In the genomic region with DNA sequence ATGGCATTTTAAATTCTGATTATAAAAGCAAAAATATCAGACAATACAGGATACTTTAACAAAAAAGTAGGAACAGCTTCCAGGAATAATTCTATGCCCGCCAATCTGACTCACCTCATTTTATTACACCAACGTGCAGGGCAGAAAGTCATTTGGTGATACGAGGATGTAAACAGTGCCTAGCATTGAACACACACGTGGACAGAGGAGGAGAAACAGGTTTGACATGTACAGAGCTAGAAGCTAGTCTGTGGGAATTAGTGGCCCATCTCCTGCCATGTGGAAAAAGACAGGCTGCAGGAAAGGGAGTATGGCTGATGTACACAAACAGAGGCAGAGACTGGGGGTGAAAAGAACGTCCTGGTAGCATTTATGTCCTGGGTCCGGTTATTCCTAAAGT, we compare ENCODE assay signal across 19 cellular contexts. TPM values are rescaled to one million over a fixed set of nuclear protein-coding genes. Genes with fewer than 3 reads are reported as not detected.
DNase-seq lines count a peak whose midpoint lies in the region; ATAC-seq and TF ChIP-seq lines count a peak whose summit lies in the region.
"Had no signal": no experiment of that assay in that cellular context is flagged by ENCODE, and none has a peak within 500 bp of the region (broad histone marks: within the 10 kb centered on the region; RNA-seq: fewer than 3 reads in every experiment).

No MANE protein-coding gene starts in this region.

- no peak for TF ChIP-seq EP300 in suprapubic skin (IDR thresholded peaks at IDR 0.05)

- CTCF ChIA-PET in MCF 10A (lab: Yijun Ruan, JAX) = interaction anchor here (1.8 kb wide), 1 partner anchor 36 kb away, joined by 5 read pairs; a partner anchor contains a TSS

- H3K27ac Mint-ChIP-seq in MCF 10A (ENCODE audit: low read depth, unreplicated experiment) = no peak overlapping the region
- H3K27ac Mint-ChIP-seq: activated CD4-positive, alpha-beta T cell treated with anti-CD3 and anti-CD28 coated beads, Interleukin-2, amount 10 ng/mL, durations not matched to agents 24 days and 14 days had no signal

- H3K36me3 Mint-ChIP-seq in MCF 10A (ENCODE audit: insufficient read depth, unreplicated experiment) = no peaks in the 10 kb centered on the region

- POLR2A ChIA-PET in MCF 10A (lab: Yijun Ruan, JAX) = interaction anchor here (0.5 to 2.7 kb wide), 3 partner anchors 8 to 272 kb away, joined by 3 to 16 read pairs (median 5); no protein-coding TSS in a partner anchor

- H3K4me1 Mint-ChIP-seq in MCF 10A (ENCODE audit: insufficient read depth, unreplicated experiment) = peaks cover 9% of the 10 kb centered on the region
- H3K4me1 Mint-ChIP-seq: activated CD4-positive, alpha-beta T cell treated with anti-CD3 and anti-CD28 coated beads, Interleukin-2, amount 10 ng/mL, durations not matched to agents 24 days and 14 days had no signal

- TF ChIP-seq CTCF in MCF 10A (IDR thresholded peaks at IDR 0.05; ENCODE audit: unreplicated experiment) (no peak), suprapubic skin (IDR thresholded peaks at IDR 0.05) (no peak)

- H3K9me3 ChIP-seq in suprapubic skin = no peaks in the 10 kb centered on the region
- H3K9me3 ChIP-seq: gastroesophageal sphincter, uterus had no signal

- H3K27me3 ChIP-seq in suprapubic skin = no peaks in the 10 kb centered on the region
- H3K27me3 ChIP-seq: gastroesophageal sphincter, uterus had no signal

- peak overlapping the region; percentile 76 for H3K27ac ChIP-seq in suprapubic skin
- H3K27ac ChIP-seq: gastroesophageal sphincter, parathyroid adenoma, SK-N-MC, uterus had no signal

- H3K36me3 ChIP-seq in suprapubic skin = no peaks in the 10 kb centered on the region
- H3K36me3 ChIP-seq: gastroesophageal sphincter, uterus had no signal

- H3K9me3 Mint-ChIP-seq in MCF 10A (ENCODE audit: unreplicated experiment) = no peaks in the 10 kb centered on the region
- H3K9me3 Mint-ChIP-seq: activated CD4-positive, alpha-beta T cell treated with anti-CD3 and anti-CD28 coated beads, Interleukin-2, amount 10 ng/mL, durations not matched to agents 24 days and 14 days had no signal

- H3K4me3 ChIP-seq in suprapubic skin = no peak overlapping the region
- H3K4me3 ChIP-seq: gastroesophageal sphincter, SK-N-MC, uterus had no signal

- no peak for TF ChIP-seq POLR2A in suprapubic skin (IDR thresholded peaks at IDR 0.05)

- no peak overlapping the region for H3K4me3 Mint-ChIP-seq in MCF 10A (ENCODE audit: unreplicated experiment)
- H3K4me3 Mint-ChIP-seq: activated CD4-positive, alpha-beta T cell treated with anti-CD3 and anti-CD28 coated beads, Interleukin-2, amount 10 ng/mL, durations not matched to agents 24 days and 14 days had no signal

- ATAC-seq in left cardiac atrium = no peak
- ATAC-seq: gastroesophageal sphincter had no signal

- DNase-seq in LoVo (ENCODE audit: low spot score) (peak; percentile 80), MCF 10A (ENCODE audit: unreplicated experiment) (peak; percentile 38), kidney tubule cell (ENCODE audit: low spot score) (peak; percentile 50), suprapubic skin (ENCODE audit: low spot score in 2 of 2) (no peak), left cardiac atrium (no peak), NCI-H2227 treated with DMSO at 0.1 percent for 48 hours (lab: John Stamatoyannopoulos, UW) (no peak)
- DNase-seq in activated CD4-positive, alpha-beta T cell treated with anti-CD3 and anti-CD28 coated beads for 48 hours = no peak
- DNase-seq: activated CD4-positive, alpha-beta T cell treated with anti-CD3 and anti-CD28 coated beads, Interleukin-2, amount 10 ng/mL, durations not matched to agents 24 days and 14 days; activated gamma-delta T cell treated with Interleukin-2 at 50 U/mL for 16 hours; cortex of kidney; MV-4-11; NCI-H2029; NCI-H69; stimulated activated CD4-positive, alpha-beta T cell treated with anti-CD3 and anti-CD28 coated beads, Interleukin-2, amount 100 ng/mL, for 48 hours; T-helper 9 cell; uterus had no signal

- no TSS peak for BruUV-seq in MCF 10A (replicated peaks; lab: Mats Ljungman, UMichigan)

- H3K27me3 Mint-ChIP-seq in MCF 10A (ENCODE audit: insufficient read depth, unreplicated experiment) = no peaks in the 10 kb centered on the region

- H3K4me1 ChIP-seq in suprapubic skin = peaks cover 25% of the 10 kb centered on the region
- H3K4me1 ChIP-seq: gastroesophageal sphincter, parathyroid adenoma, uterus had no signal

- intact Hi-C loops in MCF 10A (cut with micrococcal nuclease) (no loop called here), left cardiac atrium (cut with DNase I) (no loop called here)

- 44% methylated on average over 6 of the region's 6 CpGs for WGBS in suprapubic skin

RNA-seq across cellular contexts. Expression of a gene that starts 9.0 kb away (rescaled TPM):
- total RNA-seq in MCF 10A (2022) = 17.1 and 21.4 TPM in 2 replicates
- 1 to 10 TPM; 3.9 to 9.4 (median 6.3) TPM for total RNA-seq in suprapubic skin
- total RNA-seq in left cardiac atrium = 10 to 100 TPM; 13.3 to 13.5 TPM

RNA-seq across cellular contexts. Expression of a gene that starts 34.7 kb away (rescaled TPM):
- total RNA-seq in MCF 10A (2022) (36.9 and 39.8 TPM in 2 replicates), suprapubic skin (10 to 100 TPM; 66.3 to 78.7 (median 71.8) TPM), left cardiac atrium (10 to 100 TPM; 33.5 to 37.5 TPM)

RNA-seq across cellular contexts. Expression of a gene that starts 35.7 kb away (rescaled TPM):
- total RNA-seq in MCF 10A (2022) = 2.6 and 5.2 TPM in 2 replicates
- total RNA-seq in suprapubic skin = 1 to 10 TPM; 3.3 to 5.0 (median 4.8) TPM
- 10 to 100 TPM; 15.5 to 16.0 TPM for total RNA-seq in left cardiac atrium

Comparison
In these comparisons a context has a peak if more than half of its experiments do, and no peak if none do; other contexts are left out.
1. DNase-seq: peak in LoVo (single experiment), MCF 10A (single experiment) and kidney tubule cell (single experiment); none in suprapubic skin (0 of 2), left cardiac atrium (single experiment), activated CD4-positive, alpha-beta T cell treated with anti-CD3 and anti-CD28 coated beads for 48 hours (single experiment) and NCI-H2227 treated with DMSO at 0.1 percent for 48 hours (single experiment).